Comparison of ENCODE assay signal across 8 cellular contexts in the genomic region with DNA sequence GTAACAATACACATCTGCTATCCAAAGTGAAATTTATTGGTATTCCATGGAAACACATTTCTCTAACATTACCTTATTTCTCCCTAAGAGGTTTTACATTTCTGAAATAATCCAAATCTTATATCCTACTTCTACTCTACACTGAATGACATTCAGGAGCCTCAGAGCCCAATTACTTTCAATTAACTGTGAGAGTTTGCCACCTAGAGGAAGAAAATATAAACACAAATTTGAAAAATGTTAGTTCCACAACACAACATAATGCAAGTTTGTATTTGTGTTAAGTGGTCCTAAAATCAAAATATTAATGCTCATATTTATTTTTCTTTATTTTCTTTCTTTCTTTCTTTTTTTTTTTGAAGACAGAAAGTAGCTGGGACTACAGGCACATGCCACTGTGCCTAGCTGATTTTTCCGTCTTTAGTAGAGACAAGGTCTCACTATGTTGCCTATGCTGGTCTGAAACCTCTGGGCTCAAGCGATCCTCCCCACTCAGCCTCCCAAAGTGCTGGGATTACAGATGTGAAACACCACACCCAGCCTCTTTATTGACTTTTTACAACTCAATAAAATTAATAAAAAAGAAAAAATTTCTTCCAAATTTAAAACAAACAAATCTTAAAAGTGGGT. TPM values are rescaled to one million over a fixed set of nuclear protein-coding genes. Genes with fewer than 3 reads are reported as not detected.
DNase-seq lines count a peak whose midpoint lies in the region; ATAC-seq, FAIRE-seq and TF ChIP-seq lines count a peak whose summit lies in the region.

No MANE protein-coding gene starts in this region.

- H3K36me3 ChIP-seq in vagina = peaks cover 0 to 11% of the 10 kb centered on the region in 2 donors
- peaks cover 2% of the 10 kb centered on the region in 2 donors for H3K36me3 ChIP-seq in aorta (ENCODE audit: control insufficient read depth in 1 of 2, insufficient read depth in 2 of 2, low read length in 1 of 2)

- intact Hi-C loops in Calu3 (cut with micrococcal nuclease; ENCODE audit: unreplicated experiment) = loop anchor here (1.0 to 2.0 kb wide), 2 partner anchors 115 to 239 kb away; no protein-coding TSS in a partner anchor
- intact Hi-C loops in vagina (cut with DNase I) = no loop called here
- intact Hi-C loops in aorta (cut with DNase I) = no loop called here

- H3K36me3 Mint-ChIP-seq in Calu3 (ENCODE audit: insufficient read depth, unreplicated experiment) = peaks cover 3% of the 10 kb centered on the region

- no peaks in the 10 kb centered on the region for H3K9me3 Mint-ChIP-seq in Calu3 (ENCODE audit: low read depth, unreplicated experiment)

- TF ChIP-seq POLR2A in vagina (IDR thresholded peaks at IDR 0.05) = no peak

- ATAC-seq in HG03135 (IDR thresholded peaks at IDR 0.05; ENCODE audit: unreplicated experiment) (no peak), aorta (ENCODE audit: low FRiP score) (no peak)

- peaks cover 6% of the 10 kb centered on the region for H3K4me1 Mint-ChIP-seq in Calu3 (ENCODE audit: low read depth, unreplicated experiment)

- BruUV-seq in Calu3 (replicated peaks; lab: Mats Ljungman, UMichigan) = no TSS peak

- H3K9me3 ChIP-seq in vagina = no peaks in the 10 kb centered on the region
- H3K9me3 ChIP-seq in aorta (ENCODE audit: control insufficient read depth, low read length) = no peaks in the 10 kb centered on the region

- TF ChIP-seq CTCF in Calu3 (IDR thresholded peaks at IDR 0.05; ENCODE audit: unreplicated experiment) (peak; percentile 16), VCaP (conservative IDR thresholded peaks at IDR 0.05) (peak; percentile 71), vagina (IDR thresholded peaks at IDR 0.05) (peak in 2 of 3 experiments; percentile 13 to 29)

- H3K27me3 ChIP-seq in vagina (no peaks in the 10 kb centered on the region), aorta (ENCODE audit: control insufficient read depth in 1 of 2, insufficient read depth in 2 of 2, low read length in 1 of 2) (no peaks in the 10 kb centered on the region)

- 89 to 95% methylated on average over 2 of the region's 2 CpGs for WGBS in aorta, 2 donors

- DNase-seq in Calu3 = no peak
- peak; percentile 33 for DNase-seq in HTR-8/SVneo (ENCODE audit: insufficient read length, low spot score)
- peak; percentile 20 for DNase-seq in iPS-NIHi7 (ENCODE audit: extremely low spot score)
- no peak for DNase-seq in vagina (ENCODE audit: extremely low spot score in 2 of 2)
- no peak for DNase-seq in aorta
- no peak for DNase-seq in NCI-H526 treated with DMSO at 0.1 percent for 48 hours (lab: John Stamatoyannopoulos, UW)

- no peaks in the 10 kb centered on the region for H3K4me1 ChIP-seq in vagina
- no peaks in the 10 kb centered on the region for H3K4me1 ChIP-seq in aorta (ENCODE audit: control insufficient read depth in 1 of 2, insufficient read depth in 2 of 2, low read length in 2 of 2)

- H3K4me3 Mint-ChIP-seq in Calu3 (ENCODE audit: low read depth, unreplicated experiment) = no peak overlapping the region

- CTCF ChIA-PET in Calu3 (lab: Charles Lee) = no interaction called here

- H3K27ac Mint-ChIP-seq in Calu3 (ENCODE audit: unreplicated experiment) = no peak overlapping the region

- H3K27ac ChIP-seq in VCaP = no peak overlapping the region
- no peak overlapping the region for H3K27ac ChIP-seq in vagina
- no peak overlapping the region for H3K27ac ChIP-seq in aorta (ENCODE audit: low read depth in 1 of 2, low read length in 2 of 2)

- H3K27me3 Mint-ChIP-seq in Calu3 (ENCODE audit: unreplicated experiment) = no peaks in the 10 kb centered on the region

- H3K4me3 ChIP-seq in vagina = no peak overlapping the region
- no peak overlapping the region for H3K4me3 ChIP-seq in aorta (ENCODE audit: low read length in 2 of 2)

- no peak for FAIRE-seq in HTR-8/SVneo (lab: Jason Lieb, UNC)

RNA-seq across cellular contexts. Expression of a gene that starts 46.0 kb away (rescaled TPM):
- total RNA-seq in Calu3 (2022) (30.4 and 31.0 TPM in 2 replicates), vagina (44.7 TPM), aorta (10 to 100 TPM; 39.5 to 43.4 TPM)
- 10 to 100 TPM; 18.8 to 24.7 TPM for polyA plus RNA-seq in aorta

Comparison
In these comparisons a context has a peak if more than half of its experiments do, and no peak if none do; other contexts are left out.
1. DNase-seq: peak in HTR-8/SVneo (single experiment) and iPS-NIHi7 (single experiment); none in Calu3 (single experiment), vagina (0 of 2), aorta (0 of 2) and NCI-H526 treated with DMSO at 0.1 percent for 48 hours (single experiment).
2. CTCF ChIP-seq: peak in every context shown above with its lines; median percentile 71 in VCaP; 21 in vagina; 16 in Calu3.